ENCODE assay signal across 1 cellular context in genomic region chr22:44491666-44492405, GRCh38.
TF ChIP-seq lines count a peak whose summit lies in the region.

No MANE protein-coding gene starts in this region.

TF ChIP-seq in H1, 55 proteins besides CTCF, POLR2A, EP300 and RAD21:
- TF ChIP-seq NANOG (IDR thresholded peaks at IDR 0.05; ENCODE audit: insufficient read depth, low read depth, low read length, poor library complexity, severe bottlenecking) (no peak), SIX5 (IDR thresholded peaks at IDR 0.05; ENCODE audit: low read depth, low read length) (no peak), ASH2L (IDR thresholded peaks at IDR 0.05; ENCODE audit: low read length) (no peak), GTF2F1 (IDR thresholded peaks at IDR 0.05; ENCODE audit: borderline replicate concordance, low read depth, low read length) (no peak), KDM1A (IDR thresholded peaks at IDR 0.05; ENCODE audit: borderline replicate concordance, low read length) (no peak), RNF2 (IDR thresholded peaks at IDR 0.05; ENCODE audit: borderline replicate concordance, low read depth, low read length, missing control alignments, poor library complexity, severe bottlenecking) (no peak), FOSL1 (IDR thresholded peaks at IDR 0.05; ENCODE audit: insufficient read depth, low read depth, low read length) (no peak), SIRT6 (IDR thresholded peaks at IDR 0.05; ENCODE audit: low read length) (no peak), RBBP5 (IDR thresholded peaks at IDR 0.05; ENCODE audit: borderline replicate concordance, low read depth, low read length) (no peak), JUN (IDR thresholded peaks at IDR 0.05; ENCODE audit: low read depth, low read length) (no peak), CTBP2 (IDR thresholded peaks at IDR 0.05; ENCODE audit: borderline replicate concordance, insufficient read depth, insufficient read length, low read length) (no peak), CBX8 (IDR thresholded peaks at IDR 0.05; ENCODE audit: borderline replicate concordance, low read depth, low read length) (no peak), CHD2 (IDR thresholded peaks at IDR 0.05; ENCODE audit: low read length) (no peak), SAP30 (IDR thresholded peaks at IDR 0.05; ENCODE audit: insufficient read depth, insufficient replicate concordance, low read length) (no peak), POU5F1 (IDR thresholded peaks at IDR 0.05; ENCODE audit: low read depth, low read length) (no peak), EGR1 (IDR thresholded peaks at IDR 0.05; ENCODE audit: borderline replicate concordance, low read depth, low read length) (no peak), SP2 (IDR thresholded peaks at IDR 0.05; ENCODE audit: low read length) (no peak), BCL11A (IDR thresholded peaks at IDR 0.05; ENCODE audit: low read depth in 2 of 2, low read length in 2 of 2) (no peak), BACH1 (IDR thresholded peaks at IDR 0.05; ENCODE audit: low read length) (no peak), RXRA (IDR thresholded peaks at IDR 0.05; ENCODE audit: insufficient read depth, low read depth, low read length) (no peak), ATF2 (IDR thresholded peaks at IDR 0.05; ENCODE audit: low read length) (no peak), TEAD4 (IDR thresholded peaks at IDR 0.05; ENCODE audit: low read depth, low read length) (peak; percentile 62; the same call in 1 of the 2 replicates), E2F6 (IDR thresholded peaks at IDR 0.05) (peak; percentile 48; the same call in 1 of the 2 replicates), JUND (IDR thresholded peaks at IDR 0.05; ENCODE audit: low read length) (no peak), CREB1 (IDR thresholded peaks at IDR 0.05) (no peak)
- TF ChIP-seq, protein P1, sequence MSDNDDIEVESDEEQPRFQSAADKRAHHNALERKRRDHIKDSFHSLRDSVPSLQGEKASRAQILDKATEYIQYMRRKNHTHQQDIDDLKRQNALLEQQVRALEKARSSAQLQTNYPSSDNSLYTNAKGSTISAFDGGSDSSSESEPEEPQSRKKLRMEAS (IDR thresholded peaks at IDR 0.05) = peak; percentile 65; the same call in 1 of the 2 replicates
